In the genomic region with DNA sequence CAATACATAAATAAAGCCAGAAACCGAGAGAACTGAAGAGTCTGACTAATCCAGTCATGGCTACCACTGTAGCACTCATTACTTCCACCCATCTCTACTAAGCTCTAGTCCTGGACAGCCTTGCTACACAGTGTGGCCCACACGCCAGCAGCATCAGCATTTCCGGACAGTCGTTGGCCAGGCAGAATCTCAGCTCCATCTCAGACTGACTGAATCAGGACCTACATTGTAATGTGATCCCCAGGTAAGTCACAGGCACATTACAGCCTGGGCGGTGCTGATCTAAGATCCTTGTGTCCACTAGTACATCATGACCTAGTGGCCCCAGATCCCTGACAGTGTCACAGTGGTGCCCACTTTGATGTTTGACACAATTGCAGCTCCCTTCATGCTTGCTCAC, we compare ENCODE assay signal across 20 cellular contexts.
DNase-seq lines count a peak whose midpoint lies in the region; ATAC-seq and TF ChIP-seq lines count a peak whose summit lies in the region.
"Had no signal": no experiment of that assay in that cellular context is flagged by ENCODE, and none has a peak within 500 bp of the region (broad histone marks: within the 10 kb centered on the region; RNA-seq: fewer than 3 reads in every experiment).

No MANE protein-coding gene starts in this region.

- intact Hi-C loops in PC-3 (cut with micrococcal nuclease): no loop called here

- no TSS peak for BruUV-seq in PC-3 (replicated peaks; lab: Mats Ljungman, UMichigan)

- peak overlapping the region; percentile 53 for H3K18ac ChIP-seq in neuronal stem cell (ENCODE audit: low read length)

- H3K79me1 ChIP-seq in neuronal stem cell (ENCODE audit: low read depth, low read length): no peaks in the 10 kb centered on the region

- H3K9me3 Mint-ChIP-seq in GM23338 (peaks cover 5% of the 10 kb centered on the region; the same call in 2 of the 3 replicates), type B pancreatic cell (no peaks in the 10 kb centered on the region)

- ATAC-seq in GM23338: no peak
- ATAC-seq in PC-3: no peak
- no peak for ATAC-seq in HG02763 (IDR thresholded peaks at IDR 0.05; ENCODE audit: unreplicated experiment)
- no peak for ATAC-seq in HG02852 (IDR thresholded peaks at IDR 0.05; ENCODE audit: unreplicated experiment)
- ATAC-seq in GM21390 (IDR thresholded peaks at IDR 0.05; ENCODE audit: unreplicated experiment): no peak

- DNase-seq in EH (ENCODE audit: low read depth): peak; percentile 3
- no peak for DNase-seq in GM23338 (ENCODE audit: low spot score)
- peak; percentile 15 for DNase-seq in PC-3
- DNase-seq in neuronal stem cell (ENCODE audit: low spot score): no peak
- no peak for DNase-seq in type B pancreatic cell (ENCODE audit: extremely low spot score, unreplicated experiment)
- DNase-seq: 8988T; CD4-positive, alpha-beta memory T cell; DMS153; DND-41; GDM1; HCEC 1CT; Karpas-422; KBM-7 had no signal

- no peaks in the 10 kb centered on the region for H3K27me3 ChIP-seq in GM23338 (ENCODE audit: insufficient read depth)
- H3K27me3 ChIP-seq in PC-3 (ENCODE audit: low read length): no peaks in the 10 kb centered on the region
- no peaks in the 10 kb centered on the region for H3K27me3 ChIP-seq in neuronal stem cell (ENCODE audit: control insufficient read depth in 3 of 3, insufficient read depth in 3 of 3, low read depth in 1 of 3, low read length in 3 of 3)
- H3K27me3 ChIP-seq: BLaER1 had no signal

- no peaks in the 10 kb centered on the region for H3K79me2 ChIP-seq in GM23338 (replicated peaks; ENCODE audit: insufficient read depth)
- no peaks in the 10 kb centered on the region for H3K79me2 ChIP-seq in PC-3 (ENCODE audit: low read length)

- no peak overlapping the region for H4K91ac ChIP-seq in neuronal stem cell (ENCODE audit: low read depth, low read length, poor library complexity)

- H3K4me2 ChIP-seq in GM23338 (no peak overlapping the region), PC-3 (ENCODE audit: low read length) (no peak overlapping the region), neuronal stem cell (ENCODE audit: insufficient read depth, low read length, poor library complexity, severe bottlenecking) (no peak overlapping the region)
- H3K4me2 ChIP-seq: BLaER1 had no signal

- H3K14ac ChIP-seq in neuronal stem cell (ENCODE audit: low read length): no peak overlapping the region

- peaks cover 1% of the 10 kb centered on the region for H3K27me3 Mint-ChIP-seq in GM23338 (ENCODE audit: insufficient read depth, low read depth, poor library complexity)
- no peaks in the 10 kb centered on the region for H3K27me3 Mint-ChIP-seq in type B pancreatic cell
- H3K27me3 Mint-ChIP-seq: IgD-negative memory B cell had no signal

- no peak for TF ChIP-seq CTCF in GM23338 (conservative IDR thresholded peaks at IDR 0.05; ENCODE audit: low read depth in 2 of 2)
- TF ChIP-seq CTCF in PC-3 (conservative IDR thresholded peaks at IDR 0.05; ENCODE audit: low read depth, low read length): no peak
- TF ChIP-seq CTCF in type B pancreatic cell (conservative IDR thresholded peaks at IDR 0.05): no peak

- H3K4ac ChIP-seq in neuronal stem cell (ENCODE audit: low read length): no peak overlapping the region

- no peaks in the 10 kb centered on the region for H3K36me3 ChIP-seq in GM23338 (ENCODE audit: insufficient read depth)
- no peaks in the 10 kb centered on the region for H3K36me3 ChIP-seq in PC-3 (ENCODE audit: low read depth, low read length)
- H3K36me3 ChIP-seq in neuronal stem cell (replicated peaks in 1 of 2; ENCODE audit: control insufficient read depth in 2 of 2, insufficient read depth in 2 of 2, low read length in 2 of 2): no peaks in the 10 kb centered on the region
- H3K36me3 ChIP-seq: BLaER1 had no signal

- H3K23ac ChIP-seq in neuronal stem cell (ENCODE audit: low read depth, low read length, poor library complexity): no peak overlapping the region

- no peak overlapping the region for H3K4me3 ChIP-seq in GM23338
- H3K4me3 ChIP-seq in PC-3 (ENCODE audit: low read length): no peak overlapping the region
- H3K4me3 ChIP-seq in neuronal stem cell (ENCODE audit: low read length in 2 of 2): no peak overlapping the region
- H3K4me3 ChIP-seq: BLaER1 had no signal

- H2AK5ac ChIP-seq in neuronal stem cell (ENCODE audit: low read depth, low read length): peak overlapping the region; percentile 77

- H2BK120ac ChIP-seq in neuronal stem cell (ENCODE audit: low read depth, low read length): no peak overlapping the region

- H3K9ac ChIP-seq in PC-3 (ENCODE audit: low read length): no peak overlapping the region
- H3K9ac ChIP-seq in neuronal stem cell (ENCODE audit: low read depth, low read length, poor library complexity): no peak overlapping the region
- H3K9ac ChIP-seq: BLaER1 had no signal

- no peaks in the 10 kb centered on the region for H3F3A ChIP-seq in GM23338 (replicated peaks; ENCODE audit: low read depth)
- H3F3A ChIP-seq in PC-3 (ENCODE audit: low read length, unreplicated experiment): no peaks in the 10 kb centered on the region

- H3K9me3 ChIP-seq in PC-3 (ENCODE audit: low read length) (no peaks in the 10 kb centered on the region), neuronal stem cell (replicated peaks in 1 of 2; ENCODE audit: control insufficient read depth in 2 of 2, insufficient read depth in 1 of 2, low read depth in 1 of 2, low read length in 2 of 2) (peaks cover 0 to 2% of the 10 kb centered on the region in 2 donors)
- H3K9me3 ChIP-seq: BLaER1 had no signal

- no peaks in the 10 kb centered on the region for H3K4me1 Mint-ChIP-seq in GM23338
- no peaks in the 10 kb centered on the region for H3K4me1 Mint-ChIP-seq in type B pancreatic cell (ENCODE audit: unreplicated experiment)
- H3K4me1 Mint-ChIP-seq: CD14-positive monocyte, IgD-negative memory B cell had no signal

- no peak overlapping the region for H2BK15ac ChIP-seq in neuronal stem cell (ENCODE audit: low read length)

- no CpG with 5 or more reads among the region's 5 CpGs for WGBS in neuronal stem cell (ENCODE audit: extremely low coverage in 2 of 2, insufficient read length in 2 of 2, insufficient replicate concordance in 1 of 2), 2 donors

- H3K4me1 ChIP-seq in GM23338 (ENCODE audit: insufficient read depth): no peaks in the 10 kb centered on the region
- no peaks in the 10 kb centered on the region for H3K4me1 ChIP-seq in PC-3 (ENCODE audit: insufficient read depth, low read length)
- H3K4me1 ChIP-seq in neuronal stem cell (ENCODE audit: control insufficient read depth in 2 of 2, insufficient read depth in 1 of 2, low read depth in 1 of 2, low read length in 2 of 2): peaks cover 0 to 4% of the 10 kb centered on the region in 2 donors
- H3K4me1 ChIP-seq: BLaER1 had no signal

- CTCF ChIA-PET in PC-3 (lab: Charles Lee): no interaction called here

- H3K9me2 ChIP-seq in GM23338 (ENCODE audit: insufficient read depth) (no peaks in the 10 kb centered on the region; the same call in 1 of the 2 replicates), PC-3 (replicated peaks; ENCODE audit: low read length) (no peaks in the 10 kb centered on the region)

- H4K8ac ChIP-seq in neuronal stem cell (ENCODE audit: low read depth, low read length): no peak overlapping the region

- H3K36me3 Mint-ChIP-seq in GM23338 (ENCODE audit: low read depth): no peaks in the 10 kb centered on the region; the same call in 2 of the 3 replicates
- no peaks in the 10 kb centered on the region for H3K36me3 Mint-ChIP-seq in type B pancreatic cell
- H3K36me3 Mint-ChIP-seq: CD14-positive monocyte; CD4-positive, alpha-beta memory T cell; IgD-negative memory B cell had no signal

- H2BK12ac ChIP-seq in neuronal stem cell (ENCODE audit: low read length): peak overlapping the region; percentile 34

- no peak overlapping the region for H3K27ac ChIP-seq in GM23338 (ENCODE audit: low read depth)
- H3K27ac ChIP-seq in PC-3 (ENCODE audit: low read length): no peak overlapping the region
- no peak overlapping the region for H3K27ac ChIP-seq in neuronal stem cell (replicated peaks; ENCODE audit: low read length)
- H3K27ac ChIP-seq: BLaER1, HL-60 had no signal

- H3K4me3 Mint-ChIP-seq in GM23338 (no peak overlapping the region), type B pancreatic cell (no peak overlapping the region)
- H3K4me3 Mint-ChIP-seq: CD14-positive monocyte; CD4-positive, alpha-beta memory T cell; IgD-negative memory B cell had no signal

- no peak overlapping the region for H3K27ac Mint-ChIP-seq in GM23338
- H3K27ac Mint-ChIP-seq in type B pancreatic cell: no peak overlapping the region
- H3K27ac Mint-ChIP-seq: CD14-positive monocyte; CD4-positive, alpha-beta memory T cell; IgD-negative memory B cell had no signal

- POLR2A ChIA-PET in PC-3 (lab: Charles Lee; ENCODE audit: unreplicated experiment): no interaction called here

- H2BK5ac ChIP-seq in neuronal stem cell (ENCODE audit: low read length): no peak overlapping the region

- H4K20me1 ChIP-seq in GM23338 (replicated peaks; ENCODE audit: insufficient read depth): no peaks in the 10 kb centered on the region
- H4K20me1 ChIP-seq in PC-3 (ENCODE audit: low read length): no peaks in the 10 kb centered on the region
- H4K20me1 ChIP-seq: BLaER1 had no signal

- H2AFZ ChIP-seq in GM23338 (0 out of 2 replicates have a peak overlapping the region, but pooled peaks have one; percentile 7), PC-3 (ENCODE audit: low read length) (no peak overlapping the region), neuronal stem cell (ENCODE audit: low read length) (no peak overlapping the region)

TF ChIP-seq in GM23338, 12 proteins besides CTCF, POLR2A, EP300 and RAD21 (continues in another document):
- TF ChIP-seq, protein P1, sequence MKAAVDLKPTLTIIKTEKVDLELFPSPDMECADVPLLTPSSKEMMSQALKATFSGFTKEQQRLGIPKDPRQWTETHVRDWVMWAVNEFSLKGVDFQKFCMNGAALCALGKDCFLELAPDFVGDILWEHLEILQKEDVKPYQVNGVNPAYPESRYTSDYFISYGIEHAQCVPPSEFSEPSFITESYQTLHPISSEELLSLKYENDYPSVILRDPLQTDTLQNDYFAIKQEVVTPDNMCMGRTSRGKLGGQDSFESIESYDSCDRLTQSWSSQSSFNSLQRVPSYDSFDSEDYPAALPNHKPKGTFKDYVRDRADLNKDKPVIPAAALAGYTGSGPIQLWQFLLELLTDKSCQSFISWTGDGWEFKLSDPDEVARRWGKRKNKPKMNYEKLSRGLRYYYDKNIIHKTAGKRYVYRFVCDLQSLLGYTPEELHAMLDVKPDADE (IDR thresholded peaks at IDR 0.05): no peak
- TF ChIP-seq EZH2phosphoT487 (IDR thresholded peaks at IDR 0.05; ENCODE audit: unreplicated experiment): no peak
- TF ChIP-seq ZNF331 (CRISPR knock-in tag; IDR thresholded peaks at IDR 0.05; ENCODE audit: low read depth): no peak

Comparison
In these comparisons a context has a peak if more than half of its experiments do, and no peak if none do; other contexts are left out.
1. DNase-seq: peak in EH (single experiment) and PC-3 (single experiment); none in GM23338 (single experiment), neuronal stem cell (single experiment) and type B pancreatic cell (single experiment).